ENCODE assay signal across 11 cellular contexts in the genomic region with DNA sequence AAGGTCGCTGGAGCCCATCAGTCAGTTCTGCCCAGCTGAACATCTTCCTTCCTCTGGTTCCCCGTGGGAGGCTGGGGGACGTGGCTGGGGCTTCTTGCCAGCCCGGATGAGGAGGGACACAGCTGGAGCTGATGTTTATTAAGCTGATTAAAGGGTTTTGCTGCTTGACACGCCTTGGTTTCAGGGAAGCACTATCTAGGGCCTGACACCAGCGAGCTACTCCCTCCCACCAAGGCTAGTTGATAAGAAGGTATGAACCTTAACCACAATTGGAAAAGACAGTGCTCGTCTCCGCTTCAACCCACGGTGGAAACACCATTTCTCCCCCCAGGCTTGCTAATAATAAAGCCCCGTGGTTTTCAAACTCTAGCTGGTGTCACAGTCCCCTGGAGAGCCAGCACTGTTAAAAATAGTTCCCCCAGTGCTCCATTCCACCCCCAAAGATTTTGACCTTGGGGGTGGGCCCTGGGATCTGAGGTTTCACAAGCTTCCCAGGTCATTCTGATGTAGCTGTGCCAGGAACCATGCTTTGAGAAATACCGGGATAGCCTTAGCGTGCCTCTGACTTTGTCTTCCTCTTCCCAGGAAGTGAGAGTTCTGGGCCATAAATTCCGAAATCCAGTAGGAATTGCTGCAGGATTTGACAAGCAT. TPM values are rescaled to one million over a fixed set of nuclear protein-coding genes. Genes with fewer than 3 reads are reported as not detected.
DNase-seq lines count a peak whose midpoint lies in the region; TF ChIP-seq lines count a peak whose summit lies in the region.
"Had no signal": no experiment of that assay in that cellular context is flagged by ENCODE, and none has a peak within 500 bp of the region (broad histone marks: within the 10 kb centered on the region; RNA-seq: fewer than 3 reads in every experiment).

No MANE protein-coding gene starts in this region.

- no peaks in the 10 kb centered on the region for H3K27me3 ChIP-seq in CD4-positive, alpha-beta memory T cell (ENCODE audit: insufficient read depth, low read length)
- H3K27me3 ChIP-seq in BE2C, result no peaks in the 10 kb centered on the region

- TF ChIP-seq CTCF in fibroblast of villous mesenchyme (IDR thresholded peaks at IDR 0.05; ENCODE audit: insufficient read depth, low read depth, low read length) (no peak), nephron progenitor cell (IDR thresholded peaks at IDR 0.05) (no peak), BE2C (IDR thresholded peaks at IDR 0.05; ENCODE audit: low read depth, low read length) (no peak)

- no peaks in the 10 kb centered on the region for H3K9me3 ChIP-seq in CD4-positive, alpha-beta memory T cell (ENCODE audit: control insufficient read depth in 1 of 2, low read length in 2 of 2)
- H3K9me3 ChIP-seq in BE2C, result no peaks in the 10 kb centered on the region

- H3K4me1 ChIP-seq in CD4-positive, alpha-beta memory T cell (ENCODE audit: insufficient read depth, low read length), result no peaks in the 10 kb centered on the region
- H3K4me1 ChIP-seq in BE2C, result no peaks in the 10 kb centered on the region

- peaks cover 3 to 24% (median 6%) of the 10 kb centered on the region in 4 donors for H3K4me1 Mint-ChIP-seq in CD4-positive, alpha-beta memory T cell
- peaks cover 50% of the 10 kb centered on the region for H3K4me1 Mint-ChIP-seq in nephron progenitor cell

- H3K27ac Mint-ChIP-seq in CD4-positive, alpha-beta memory T cell, result peak overlapping the region in 5 of 7 donors; percentile 9 to 65 (median 59)
- H3K27ac Mint-ChIP-seq in nephron progenitor cell, result peak overlapping the region; percentile 96

- no peak overlapping the region for H3K4me3 ChIP-seq in CD4-positive, alpha-beta memory T cell (ENCODE audit: low read length in 2 of 2)
- no peak overlapping the region for H3K4me3 ChIP-seq in fibroblast of villous mesenchyme (ENCODE audit: low read depth, low read length)
- no peak overlapping the region for H3K4me3 ChIP-seq in BE2C (ENCODE audit: low read depth, low read length)

- peaks cover 8% of the 10 kb centered on the region for H3K36me3 ChIP-seq in CD4-positive, alpha-beta memory T cell (ENCODE audit: insufficient read depth, low read length)
- peaks cover 29% of the 10 kb centered on the region for H3K36me3 ChIP-seq in BE2C

- intact Hi-C loops in CD4-positive, alpha-beta memory T cell (cut with micrococcal nuclease), result no loop called here

- CTCF ChIA-PET in CD4-positive, alpha-beta memory T cell (lab: Charles Lee; ENCODE audit: partially characterized antibody), result no interaction called here

- no peak overlapping the region for H3K4me3 Mint-ChIP-seq in CD4-positive, alpha-beta memory T cell
- peak overlapping the region; percentile 11 for H3K4me3 Mint-ChIP-seq in nephron progenitor cell

- no peak for DNase-seq in CD4-positive, alpha-beta memory T cell
- DNase-seq in OCI-M1 (lab: John Stamatoyannopoulos, UW), result peak; percentile 80
- DNase-seq in fibroblast of villous mesenchyme (ENCODE audit: low read depth), result peak; percentile 82
- peak; percentile 16 for DNase-seq in nephron progenitor cell
- DNase-seq in NCI-H2196 treated with DMSO at 0.1 percent for 48 hours (lab: John Stamatoyannopoulos, UW; ENCODE audit: unreplicated experiment), result no peak
- no peak for DNase-seq in COLO668 (lab: John Stamatoyannopoulos, UW; ENCODE audit: unreplicated experiment)
- DNase-seq in T1000 (lab: John Stamatoyannopoulos, UW), result no peak
- no peak for DNase-seq in BE2C

- H3K27ac ChIP-seq in CD4-positive, alpha-beta memory T cell (ENCODE audit: low read depth, low read length), result no peak overlapping the region

- POLR2A ChIA-PET in CD4-positive, alpha-beta memory T cell (lab: Charles Lee; ENCODE audit: partially characterized antibody), result no interaction called here

- H3K27me3 Mint-ChIP-seq in CD4-positive, alpha-beta memory T cell, result no peaks in the 10 kb centered on the region
- H3K27me3 Mint-ChIP-seq in nephron progenitor cell (ENCODE audit: low read depth, poor library complexity), result no peaks in the 10 kb centered on the region

- no peaks in the 10 kb centered on the region for H3K9me3 Mint-ChIP-seq in CD4-positive, alpha-beta memory T cell
- H3K9me3 Mint-ChIP-seq in nephron progenitor cell, result no peaks in the 10 kb centered on the region

- peaks cover 17 to 33% of the 10 kb centered on the region in 2 donors for H3K36me3 Mint-ChIP-seq in CD4-positive, alpha-beta memory T cell
- peaks cover 40% of the 10 kb centered on the region for H3K36me3 Mint-ChIP-seq in nephron progenitor cell (ENCODE audit: low read depth)

RNA-seq across cellular contexts. Expression of gene DHODH, which starts 5.5 kb away (rescaled TPM):
- 1 to 10 TPM; 9.6 to 9.7 TPM for total RNA-seq in CD4-positive, alpha-beta memory T cell
- 10 to 100 TPM in 1 of 2 donors, 1 to 10 TPM in 1; 8.1 to 11.2 TPM for polyA plus RNA-seq in CD4-positive, alpha-beta memory T cell
- total RNA-seq in fibroblast of villous mesenchyme, result 3.5 TPM in 2 replicates
- polyA plus RNA-seq in BE2C (2012; ENCODE audit: insufficient read depth, insufficient read length, low read depth), result 24.9 TPM

RNA-seq across cellular contexts. Expression of gene PKD1L3, which starts 13.8 kb away (rescaled TPM):
- not detected for total RNA-seq in CD4-positive, alpha-beta memory T cell
- polyA plus RNA-seq in CD4-positive, alpha-beta memory T cell, result not detected
- not detected in 2 replicates for total RNA-seq in fibroblast of villous mesenchyme
- not detected for polyA plus RNA-seq in BE2C (2012; ENCODE audit: insufficient read depth, insufficient read length, low read depth)

RNA-seq across cellular contexts. Expression of gene HP, which starts 40.3 kb away (rescaled TPM):
- not detected for total RNA-seq in CD4-positive, alpha-beta memory T cell
- not detected for polyA plus RNA-seq in CD4-positive, alpha-beta memory T cell
- not detected in 2 replicates for total RNA-seq in fibroblast of villous mesenchyme
- 0.59 TPM for polyA plus RNA-seq in BE2C (2012; ENCODE audit: insufficient read depth, insufficient read length, low read depth)
- total RNA-seq: activated CD8-positive, alpha-beta memory T cell treated with anti-CD3 and anti-CD28 coated beads for 36 hours had no signal

RNA-seq across cellular contexts. Expression of gene HPR, which starts 49.0 kb away (rescaled TPM):
- not detected for total RNA-seq in CD4-positive, alpha-beta memory T cell
- not detected for polyA plus RNA-seq in CD4-positive, alpha-beta memory T cell
- not detected in 2 replicates for total RNA-seq in fibroblast of villous mesenchyme
- polyA plus RNA-seq in BE2C (2012; ENCODE audit: insufficient read depth, insufficient read length, low read depth), result not detected
- total RNA-seq: activated CD8-positive, alpha-beta memory T cell treated with anti-CD3 and anti-CD28 coated beads for 36 hours; lung microvascular endothelial cell; subcutaneous adipose tissue had no signal

Comparison
In these comparisons a context has a peak if more than half of its experiments do, and no peak if none do; other contexts are left out.
1. DNase-seq: peak in OCI-M1 (single experiment), fibroblast of villous mesenchyme (single experiment) and nephron progenitor cell (single experiment); none in CD4-positive, alpha-beta memory T cell (0 of 5), NCI-H2196 treated with DMSO at 0.1 percent for 48 hours (single experiment), COLO668 (single experiment), T1000 (single experiment) and BE2C (single experiment).